In genomic region chr7:55108818-55109217, GRCh38 we compare ENCODE assay signal across 23 cellular contexts.
A peak's percentile ranks its signal among the peaks of the same experiment; 100 is the strongest.
DNase-seq lines count a peak whose midpoint lies in the region; ATAC-seq, FAIRE-seq and TF ChIP-seq lines count a peak whose summit lies in the region.
"Had no signal": no experiment of that assay in that cellular context is flagged by ENCODE, and none has a peak within 500 bp of the region (broad histone marks: within the 10 kb centered on the region; RNA-seq: fewer than 3 reads in every experiment).

No MANE protein-coding gene starts in this region.

- DNase-seq in GM12891 (ENCODE audit: insufficient read length, low spot score) (no peak), PC-9 (no peak), H1 (ENCODE audit: low read depth in 1 of 2, low spot score in 2 of 2) (no peak), osteoblast (ENCODE audit: insufficient read length, low spot score, missing footprints) (no peak), hypothalamus (lab: John Stamatoyannopoulos, UW) (no peak)
- no peak for DNase-seq in central memory CD4-positive, alpha-beta T cell
- DNase-seq: activated CD4-positive, alpha-beta T cell treated with anti-CD3 and anti-CD28 coated beads for 4 hours; activated effector memory CD4-positive, alpha-beta T cell treated with Interleukin-2 at 50 U/mL for 16 hours; activated T-cell treated with anti-CD3 and anti-CD28 coated beads for 4 hours; anterior cingulate cortex; NCI-H187; NCI-H345; NCI-H748 treated with DMSO at 0.1 percent for 48 hours; right lobe of liver; stimulated activated CD4-positive, alpha-beta T cell treated with anti-CD3 and anti-CD28 coated beads, Interleukin-4, amount 100 ng/mL, for 4 hours; substantia nigra; upper lobe of right lung had no signal

- H3K79me2 ChIP-seq in PC-9 (ENCODE audit: low read depth) (peaks cover 99% of the 10 kb centered on the region), H1 (ENCODE audit: control insufficient read depth in 1 of 2, insufficient read depth in 2 of 2, low read length in 2 of 2) (no peaks in the 10 kb centered on the region), osteoblast (ENCODE audit: insufficient read depth, low read length) (peaks cover 90% of the 10 kb centered on the region)

- H3K27me3 ChIP-seq in PC-9 (ENCODE audit: insufficient read depth, low read depth): no peaks in the 10 kb centered on the region
- no peaks in the 10 kb centered on the region for H3K27me3 ChIP-seq in H1 (replicated peaks in 1 of 4; ENCODE audit: control insufficient read depth in 3 of 4, extremely low read depth in 1 of 4, insufficient read depth in 3 of 4, low read length in 3 of 4)
- no peaks in the 10 kb centered on the region for H3K27me3 ChIP-seq in osteoblast (ENCODE audit: insufficient read depth, low read length)
- H3K27me3 ChIP-seq: neural progenitor cell, right lobe of liver, upper lobe of right lung had no signal

- H2BK5ac ChIP-seq in H1 (ENCODE audit: low read depth, low read length): no peak overlapping the region

- 0 out of 2 replicates have a peak overlapping the region, but pooled peaks have one; percentile 10 for H2BK12ac ChIP-seq in H1 (ENCODE audit: low read depth, low read length)

- H4K5ac ChIP-seq in H1 (ENCODE audit: insufficient read length, low read depth, low read length): no peak overlapping the region

- TF ChIP-seq POLR2A in GM12891 (IDR thresholded peaks at IDR 0.05; ENCODE audit: low read depth, low read length) (no peak), H1 (IDR thresholded peaks at IDR 0.05; ENCODE audit: control extremely low read depth in 1 of 2, low read depth in 2 of 2, low read length in 2 of 2) (no peak)

- intact Hi-C loops in PC-9 (cut with micrococcal nuclease; ENCODE audit: unreplicated experiment): loop anchor here (1.0 to 2.0 kb wide), 3 partner anchors 22 to 142 kb away; no protein-coding TSS in a partner anchor

- no peak overlapping the region for H2AK5ac ChIP-seq in H1 (ENCODE audit: low read depth, low read length)

- H2BK20ac ChIP-seq in H1 (ENCODE audit: low read length): peak overlapping the region; percentile 62; the same call in 1 of the 2 replicates

- H3K27ac ChIP-seq in PC-9 (peak overlapping the region; percentile 54), H1 (ENCODE audit: low read depth, low read length) (no peak overlapping the region), osteoblast (ENCODE audit: low read depth, low read length) (peak overlapping the region; percentile 60)
- H3K27ac ChIP-seq: neural progenitor cell, right lobe of liver, upper lobe of right lung had no signal

- no peaks in the 10 kb centered on the region for H3K9me3 ChIP-seq in PC-9 (ENCODE audit: insufficient read depth, low read depth)
- H3K9me3 ChIP-seq in H1 (ENCODE audit: insufficient read depth in 2 of 2, low read depth in 1 of 2, low read length in 1 of 2): no peaks in the 10 kb centered on the region
- H3K9me3 ChIP-seq in osteoblast (ENCODE audit: low read depth, low read length): no peaks in the 10 kb centered on the region
- H3K9me3 ChIP-seq: right lobe of liver, upper lobe of right lung had no signal

- H3K56ac ChIP-seq in H1 (replicated peaks; ENCODE audit: insufficient read length, low read depth, low read length): no peak overlapping the region

- H3K9me2 ChIP-seq in PC-9 (ENCODE audit: insufficient read depth): no peaks in the 10 kb centered on the region

- no TSS peak for BruUV-seq in PC-9 (replicated peaks; lab: Mats Ljungman, UMichigan)

- H3K79me1 ChIP-seq in H1 (ENCODE audit: low read depth, low read length): no peaks in the 10 kb centered on the region

- H3K18ac ChIP-seq in H1 (ENCODE audit: extremely low read depth, low read length): no peak overlapping the region

- no peak overlapping the region for H3K23ac ChIP-seq in H1 (ENCODE audit: insufficient read length)

- no peak for TF ChIP-seq RAD21 in H1 (IDR thresholded peaks at IDR 0.05 in 1 of 2, conservative IDR thresholded peaks at IDR 0.05 in 1 of 2; ENCODE audit: low read depth in 2 of 2, low read length in 2 of 2)

- peaks cover 86% of the 10 kb centered on the region for H3F3A ChIP-seq in PC-9 (ENCODE audit: insufficient read depth, low read depth)

- H2AFZ ChIP-seq in PC-9 (no peak overlapping the region), H1 (ENCODE audit: low read length) (no peak overlapping the region; the same call in 1 of the 2 replicates), osteoblast (ENCODE audit: low read length) (no peak overlapping the region)
- H2AFZ ChIP-seq: neural progenitor cell had no signal

- TF ChIP-seq CTCF in PC-9 (conservative IDR thresholded peaks at IDR 0.05) (no peak), H1 (IDR thresholded peaks at IDR 0.05; ENCODE audit: control extremely low read depth in 1 of 3, insufficient read depth in 1 of 3, low read depth in 1 of 3, low read length in 3 of 3) (no peak), osteoblast (IDR thresholded peaks at IDR 0.05; ENCODE audit: extremely low read depth, low read depth, low read length) (no peak)

- H3K4me3 ChIP-seq in PC-9: no peak overlapping the region
- no peak overlapping the region for H3K4me3 ChIP-seq in H1 (ENCODE audit: extremely low read depth in 1 of 4, insufficient read depth in 2 of 4, low read depth in 3 of 4, low read length in 4 of 4)
- H3K4me3 ChIP-seq in osteoblast (ENCODE audit: insufficient read depth, low read length): no peak overlapping the region
- H3K4me3 ChIP-seq: GM12878, neural progenitor cell, right lobe of liver, upper lobe of right lung had no signal

- no peak overlapping the region for H2BK120ac ChIP-seq in H1 (replicated peaks; ENCODE audit: low read depth, low read length)

- POLR2A ChIA-PET in PC-9 (lab: Charles Lee; ENCODE audit: unreplicated experiment): interaction anchor here (0.5 to 0.7 kb wide), 3 partner anchors 20 to 321 kb away, joined by 3 to 4 read pairs (median 3); no protein-coding TSS in a partner anchor
- POLR2A ChIA-PET in H1 (lab: Charles Lee; ENCODE audit: partially characterized antibody): no interaction called here

- H3K36me3 ChIP-seq in PC-9 (ENCODE audit: low read depth) (peaks cover 38% of the 10 kb centered on the region), H1 (ENCODE audit: control insufficient read depth in 2 of 4, insufficient read depth in 4 of 4, low read length in 3 of 4) (no peaks in the 10 kb centered on the region), osteoblast (ENCODE audit: insufficient read depth, low read length) (peaks cover 4% of the 10 kb centered on the region)
- H3K36me3 ChIP-seq: neural progenitor cell, right lobe of liver, upper lobe of right lung had no signal

- H3K23me2 ChIP-seq in H1 (ENCODE audit: low read depth, low read length): no peaks in the 10 kb centered on the region; the same call in 1 of the 2 replicates

- H3K9ac ChIP-seq in H1 (replicated peaks in 1 of 4; ENCODE audit: extremely low read depth in 1 of 4, low read depth in 3 of 4, low read length in 3 of 4): no peak overlapping the region; a peak in 1 of 7 replicates
- H3K9ac ChIP-seq: neural progenitor cell had no signal

- peak overlapping the region; percentile 17 for H3K4ac ChIP-seq in H1 (replicated peaks; ENCODE audit: insufficient read length, low read depth, low read length)

- FAIRE-seq in GM12891 (lab: Jason Lieb, UNC) (peak; percentile 20), H1 (lab: Jason Lieb, UNC) (no peak)
- FAIRE-seq: D721Med, GM12878 had no signal

- TF ChIP-seq EP300 in H1 (IDR thresholded peaks at IDR 0.05; ENCODE audit: borderline replicate concordance in 1 of 2, low read depth in 2 of 2, low read length in 2 of 2): no peak

- no peak overlapping the region for H2BK15ac ChIP-seq in H1 (ENCODE audit: low read length)

- H3K4me1 ChIP-seq in PC-9 (replicated peaks; ENCODE audit: insufficient read depth) (peaks cover 51% of the 10 kb centered on the region), H1 (replicated peaks in 1 of 4; ENCODE audit: control insufficient read depth in 3 of 4, insufficient read depth in 4 of 4, low read length in 3 of 4) (peaks cover 0 to 12% (median 8%) of the 10 kb centered on the region in 4 experiments; a peak in 4 of 7 replicates), osteoblast (ENCODE audit: insufficient read depth, low read length) (peaks cover 74% of the 10 kb centered on the region)

- no peak overlapping the region for H4K8ac ChIP-seq in H1 (ENCODE audit: extremely low read depth, insufficient read depth, low read length)

- peaks cover 21% of the 10 kb centered on the region for H4K20me1 ChIP-seq in PC-9 (ENCODE audit: insufficient read depth)
- no peaks in the 10 kb centered on the region for H4K20me1 ChIP-seq in H1 (replicated peaks in 1 of 2; ENCODE audit: control insufficient read depth in 1 of 2, insufficient read depth in 2 of 2, low read length in 2 of 2)
- peaks cover 25% of the 10 kb centered on the region for H4K20me1 ChIP-seq in osteoblast (ENCODE audit: insufficient read depth, low read length)

- H3K4me2 ChIP-seq in PC-9 (peak overlapping the region; percentile 45), H1 (ENCODE audit: insufficient read depth in 1 of 2, low read depth in 2 of 2, low read length in 2 of 2) (peak overlapping the region in 1 of 2 experiments; percentile 56; a peak in 1 of 4 replicates), osteoblast (ENCODE audit: insufficient read depth, low read length) (no peak overlapping the region)
- H3K4me2 ChIP-seq: neural progenitor cell had no signal

- 72% methylated on average over 3 of the region's 3 CpGs; no CpG with 5 or more reads in 1 of the 2 experiments for WGBS in H1 (ENCODE audit: extremely low coverage in 1 of 2, insufficient coverage in 1 of 2, insufficient read length in 1 of 2, insufficient replicate concordance in 2 of 2, low coverage in 1 of 2, low lambda C conversion rate in 2 of 2, missing lambda C conversion rate in 1 of 2), 2 experiments

- CTCF ChIA-PET in PC-9 (lab: Charles Lee) (interaction anchor here (0.6 kb wide), 1 partner anchor 334 kb away, joined by 3 read pairs; no protein-coding TSS in a partner anchor), H1 (lab: Charles Lee; ENCODE audit: partially characterized antibody) (interaction anchor here (0.6 to 2.4 kb wide), 3 partner anchors 16 to 555 kb away, joined by 3 to 7 read pairs (median 3); no protein-coding TSS in a partner anchor)

- ATAC-seq in HG03457 (IDR thresholded peaks at IDR 0.05; ENCODE audit: unreplicated experiment) (no peak), HG03439 (IDR thresholded peaks at IDR 0.05; ENCODE audit: unreplicated experiment) (no peak)
- ATAC-seq: GM12878; stimulated activated memory B cell treated with anti-CD40 and anti-IgM and Interleukin-4, amounts not matched to agents 10 μg/mL and 1 μg/mL and 100 μg/mL, for 72 hours had no signal

- H3K14ac ChIP-seq in H1 (ENCODE audit: insufficient read length): no peak overlapping the region

- H4K91ac ChIP-seq in H1 (replicated peaks; ENCODE audit: insufficient read length, low read length): no peak overlapping the region

TF ChIP-seq in GM12891, 5 proteins besides CTCF, POLR2A, EP300 and RAD21 (continues in another document):
- TF ChIP-seq SPI1 (IDR thresholded peaks at IDR 0.05; ENCODE audit: low read depth, low read length): no peak
- no peak for TF ChIP-seq PAX5 (IDR thresholded peaks at IDR 0.05; ENCODE audit: insufficient read depth, low read length, severe bottlenecking)
- no peak for TF ChIP-seq POU2F2 (IDR thresholded peaks at IDR 0.05; ENCODE audit: low read depth, low read length)

TF ChIP-seq in H1, 55 proteins besides CTCF, POLR2A, EP300 and RAD21:
- no peak for TF ChIP-seq NRF1 (IDR thresholded peaks at IDR 0.05; ENCODE audit: low read depth, low read length)
- no peak for TF ChIP-seq SP1 (IDR thresholded peaks at IDR 0.05; ENCODE audit: low read depth, low read length)
TF ChIP-seq in H1: peak in this region for 0.
